ENCODE assay signal across 1 cellular context in the genomic region with DNA sequence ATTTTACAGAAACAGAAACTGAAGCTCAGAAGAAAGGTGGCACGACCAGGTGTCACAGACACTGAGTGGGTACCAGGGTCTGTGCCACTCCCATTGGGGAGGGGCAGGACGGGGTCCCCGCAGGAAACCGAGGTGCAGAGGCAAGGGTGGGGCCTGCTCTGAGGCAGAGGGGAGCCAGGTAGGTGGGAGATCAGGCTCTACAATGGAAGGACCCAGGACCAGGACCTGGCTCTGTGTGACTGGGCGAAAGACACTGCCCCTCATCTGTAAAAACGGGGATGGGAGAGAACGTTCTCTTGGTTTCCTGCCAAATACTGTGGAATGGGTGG.
TF ChIP-seq lines count a peak whose summit lies in the region.

No MANE protein-coding gene starts in this region.

TF ChIP-seq in IMR-90, 13 proteins besides CTCF, POLR2A, EP300 and RAD21:
- no peak for TF ChIP-seq MAZ (IDR thresholded peaks at IDR 0.05; ENCODE audit: borderline replicate concordance, low read depth, low read length)
- TF ChIP-seq RFX5 (IDR thresholded peaks at IDR 0.05; ENCODE audit: low read depth, low read length): no peak
- no peak for TF ChIP-seq NFE2L2 (IDR thresholded peaks at IDR 0.05; ENCODE audit: low read depth, low read length)
- TF ChIP-seq MAFK (IDR thresholded peaks at IDR 0.05; ENCODE audit: low read depth, low read length): no peak
- no peak for TF ChIP-seq CHD1 (IDR thresholded peaks at IDR 0.05; ENCODE audit: low read depth, low read length)
- no peak for TF ChIP-seq ELK1 (IDR thresholded peaks at IDR 0.05; ENCODE audit: borderline replicate concordance, low read depth, low read length)
- TF ChIP-seq FOS (IDR thresholded peaks at IDR 0.05; ENCODE audit: low read depth, low read length): no peak
- no peak for TF ChIP-seq USF2 (IDR thresholded peaks at IDR 0.05; ENCODE audit: low read depth, low read length)
- TF ChIP-seq MXI1 (IDR thresholded peaks at IDR 0.05; ENCODE audit: borderline replicate concordance, low read depth, low read length): no peak
- TF ChIP-seq RCOR1 (IDR thresholded peaks at IDR 0.05; ENCODE audit: insufficient replicate concordance, low read length): no peak
- no peak for TF ChIP-seq BHLHE40 (IDR thresholded peaks at IDR 0.05; ENCODE audit: low read depth, low read length)
- no peak for TF ChIP-seq SMC3 (IDR thresholded peaks at IDR 0.05; ENCODE audit: low read depth, low read length)
- TF ChIP-seq CEBPB (IDR thresholded peaks at IDR 0.05; ENCODE audit: low read depth, low read length): no peak
